Comparison of ENCODE assay signal across 9 cellular contexts in genomic region chr9:134641173-134641985, GRCh38. TPM values are rescaled to one million over a fixed set of nuclear protein-coding genes. Genes with fewer than 3 reads are reported as not detected.
DNase-seq lines count a peak whose midpoint lies in the region; ATAC-seq and TF ChIP-seq lines count a peak whose summit lies in the region.
"Had no signal": no experiment of that assay in that cellular context is flagged by ENCODE, and none has a peak within 500 bp of the region (broad histone marks: within the 10 kb centered on the region; RNA-seq: fewer than 3 reads in every experiment).

Gene COL5A1 (plus strand): TSS chr9:134641803. CDS start chr9:134642188, 385 bp downstream.

- CTCF ChIA-PET in Caco-2 (lab: Charles Lee) (interaction anchor here (1.8 kb wide), 1 partner anchor 192 kb away, joined by 4 read pairs; no protein-coding TSS in a partner anchor), GM10248 (lab: Yijun Ruan, JAX) (no interaction called here)

- H3K4me3 ChIP-seq in Caco-2 (ENCODE audit: low read depth, low read length): peak within 1 kb of the TSS; percentile 62

- peak; percentile 62 for ATAC-seq in foreskin keratinocyte
- peak; percentile 48 to 80 for ATAC-seq in natural killer cell treated with Interleukin-12 subunit alpha and Interleukin-12 subunit beta and Interleukin-15 and Interleukin-18, amount 100 ng/mL, for 72 hours

- no TSS peak for BruUV-seq in Caco-2 (replicated peaks; lab: Mats Ljungman, UMichigan)

- no peaks in the 10 kb centered on the region for H3K27me3 Mint-ChIP-seq in Caco-2 (ENCODE audit: insufficient read depth, unreplicated experiment)
- H3K27me3 Mint-ChIP-seq in activated T-helper 2 cell treated with anti-CD3 and anti-CD28 coated beads, Interferon-gamma antibody, Interleukin-2, Interleukin-4, amounts not matched to agents 10 μg/mL and 5 μg/mL and 100 μg/mL, durations not matched to agents 14 hours and 24 hours and 36 hours (ENCODE audit: low read depth): peaks cover 15% of the 10 kb centered on the region
- peaks cover 0 to 5% of the 10 kb centered on the region in 2 donors for H3K27me3 Mint-ChIP-seq in natural killer cell treated with Interleukin-12 subunit alpha and Interleukin-12 subunit beta and Interleukin-15 and Interleukin-18, amount 100 ng/mL, for 72 hours

- no peaks in the 10 kb centered on the region for H3K9me3 Mint-ChIP-seq in Caco-2 (ENCODE audit: unreplicated experiment)
- H3K9me3 Mint-ChIP-seq in activated T-helper 2 cell treated with anti-CD3 and anti-CD28 coated beads, Interferon-gamma antibody, Interleukin-2, Interleukin-4, amounts not matched to agents 10 μg/mL and 5 μg/mL and 100 μg/mL, durations not matched to agents 14 hours and 24 hours and 36 hours: no peaks in the 10 kb centered on the region
- H3K9me3 Mint-ChIP-seq in natural killer cell treated with Interleukin-12 subunit alpha and Interleukin-12 subunit beta and Interleukin-15 and Interleukin-18, amount 100 ng/mL, for 72 hours: no peaks in the 10 kb centered on the region

- intact Hi-C loops in Caco-2 (cut with micrococcal nuclease; ENCODE audit: unreplicated experiment): loop anchor here (5.0 to 10.0 kb wide), 2 partner anchors 39 to 97 kb away; no protein-coding TSS in a partner anchor
- intact Hi-C loops in activated T-helper 2 cell treated with anti-CD3 and anti-CD28 coated beads, Interferon-gamma antibody, Interleukin-2, Interleukin-4, amounts not matched to agents 10 μg/mL and 5 μg/mL and 100 μg/mL, durations not matched to agents 14 hours and 24 hours and 36 hours (cut with micrococcal nuclease): no loop called here

- H3K36me3 Mint-ChIP-seq in Caco-2 (ENCODE audit: insufficient read depth, unreplicated experiment): no peaks in the 10 kb centered on the region
- no peaks in the 10 kb centered on the region for H3K36me3 Mint-ChIP-seq in activated T-helper 2 cell treated with anti-CD3 and anti-CD28 coated beads, Interferon-gamma antibody, Interleukin-2, Interleukin-4, amounts not matched to agents 10 μg/mL and 5 μg/mL and 100 μg/mL, durations not matched to agents 14 hours and 24 hours and 36 hours (ENCODE audit: low read depth)
- no peaks in the 10 kb centered on the region for H3K36me3 Mint-ChIP-seq in natural killer cell treated with Interleukin-12 subunit alpha and Interleukin-12 subunit beta and Interleukin-15 and Interleukin-18, amount 100 ng/mL, for 72 hours

- POLR2A ChIA-PET in Caco-2 (lab: Charles Lee): no interaction called here
- POLR2A ChIA-PET in GM10248 (lab: Yijun Ruan, JAX): no interaction called here

- DNase-seq in Caco-2 (peak; percentile 90 to 94), NCI-H226 (peak; percentile 94), foreskin keratinocyte (peak; percentile 56 to 76), GM10248 (ENCODE audit: extremely low spot score) (no peak), NCI-H1417 treated with DMSO at 0.1 percent for 48 hours (lab: John Stamatoyannopoulos, UW) (no peak)
- DNase-seq in activated T-helper 2 cell treated with anti-CD3 and anti-CD28 coated beads, Interferon-gamma antibody, Interleukin-2, Interleukin-4, amounts not matched to agents 10 μg/mL and 5 μg/mL and 100 μg/mL, durations not matched to agents 14 hours and 24 hours and 36 hours (ENCODE audit: low spot score): peak; percentile 10
- no peak for DNase-seq in natural killer cell treated with Interleukin-12 subunit alpha and Interleukin-12 subunit beta and Interleukin-15 and Interleukin-18, amount 100 ng/mL, for 72 hours (ENCODE audit: low spot score)
- DNase-seq in stimulated activated naive CD4-positive, alpha-beta T cell (lab: John Stamatoyannopoulos, UW): peak; percentile 3 to 53 (median 22)

- H3K27ac Mint-ChIP-seq in Caco-2 (ENCODE audit: unreplicated experiment): peak within 1 kb of the TSS; percentile 32
- H3K27ac Mint-ChIP-seq in activated T-helper 2 cell treated with anti-CD3 and anti-CD28 coated beads, Interferon-gamma antibody, Interleukin-2, Interleukin-4, amounts not matched to agents 10 μg/mL and 5 μg/mL and 100 μg/mL, durations not matched to agents 14 hours and 24 hours and 36 hours: no peak within 1 kb of the TSS
- H3K27ac Mint-ChIP-seq in natural killer cell treated with Interleukin-12 subunit alpha and Interleukin-12 subunit beta and Interleukin-15 and Interleukin-18, amount 100 ng/mL, for 72 hours: no peak within 1 kb of the TSS

- H3K27me3 ChIP-seq in Caco-2 (replicated peaks; ENCODE audit: control insufficient read depth, insufficient read depth, low read length) (no peaks in the 10 kb centered on the region), foreskin keratinocyte (no peaks in the 10 kb centered on the region)

- peak within 1 kb of the TSS; percentile 82 for H3K4me3 Mint-ChIP-seq in Caco-2 (ENCODE audit: unreplicated experiment)
- H3K4me3 Mint-ChIP-seq in activated T-helper 2 cell treated with anti-CD3 and anti-CD28 coated beads, Interferon-gamma antibody, Interleukin-2, Interleukin-4, amounts not matched to agents 10 μg/mL and 5 μg/mL and 100 μg/mL, durations not matched to agents 14 hours and 24 hours and 36 hours (ENCODE audit: low read depth): no peak within 1 kb of the TSS
- no peak within 1 kb of the TSS for H3K4me3 Mint-ChIP-seq in natural killer cell treated with Interleukin-12 subunit alpha and Interleukin-12 subunit beta and Interleukin-15 and Interleukin-18, amount 100 ng/mL, for 72 hours

- peaks cover 4% of the 10 kb centered on the region for H3K4me1 Mint-ChIP-seq in Caco-2 (ENCODE audit: low read depth, unreplicated experiment)
- H3K4me1 Mint-ChIP-seq in activated T-helper 2 cell treated with anti-CD3 and anti-CD28 coated beads, Interferon-gamma antibody, Interleukin-2, Interleukin-4, amounts not matched to agents 10 μg/mL and 5 μg/mL and 100 μg/mL, durations not matched to agents 14 hours and 24 hours and 36 hours (ENCODE audit: low read depth): no peaks in the 10 kb centered on the region
- no peaks in the 10 kb centered on the region for H3K4me1 Mint-ChIP-seq in natural killer cell treated with Interleukin-12 subunit alpha and Interleukin-12 subunit beta and Interleukin-15 and Interleukin-18, amount 100 ng/mL, for 72 hours (ENCODE audit: low read depth in 2 of 2)

- H3K4me1 ChIP-seq in Caco-2: peaks cover 10% of the 10 kb centered on the region
- peaks cover 11% of the 10 kb centered on the region for H3K4me1 ChIP-seq in foreskin keratinocyte

- no peak within 1 kb of the TSS for H3K27ac ChIP-seq in foreskin keratinocyte
- H3K27ac ChIP-seq: HL-60 had no signal

- TF ChIP-seq CTCF in Caco-2 (IDR thresholded peaks at IDR 0.05; ENCODE audit: insufficient read depth in 1 of 2, low read depth in 1 of 2, low read length in 1 of 2, severe bottlenecking in 1 of 2, unreplicated experiment in 1 of 2) (peak in 1 of 2 experiments; percentile 21), foreskin keratinocyte (conservative IDR thresholded peaks at IDR 0.05) (peak; percentile 7), GM10248 (IDR thresholded peaks at IDR 0.05; ENCODE audit: control extremely low read depth, extremely low read depth, low read depth, missing control alignments) (no peak)

- H3K9me3 ChIP-seq in Caco-2: no peaks in the 10 kb centered on the region

- no peaks in the 10 kb centered on the region for H3K36me3 ChIP-seq in Caco-2 (ENCODE audit: control insufficient read depth, insufficient read depth, low read length)

RNA-seq across cellular contexts. Expression of gene COL5A1, which starts in this region (rescaled TPM):
- total RNA-seq in Caco-2 (2022) (4.8 and 5.7 TPM in 2 replicates), foreskin keratinocyte (4.8 and 14.7 TPM in 2 replicates)
- total RNA-seq in activated T-helper 2 cell treated with anti-CD3 and anti-CD28 coated beads, Interferon-gamma antibody, Interleukin-2, Interleukin-4, amounts not matched to agents 10 μg/mL and 5 μg/mL and 100 μg/mL, durations not matched to agents 14 hours and 24 hours and 36 hours: 0.11 TPM in 1 of 2 replicates, not detected in the other
- polyA plus RNA-seq in foreskin keratinocyte: 2.9 and 6.2 TPM in 2 replicates
- not detected for total RNA-seq in natural killer cell treated with Interleukin-12 subunit alpha and Interleukin-12 subunit beta and Interleukin-15 and Interleukin-18, amount 100 ng/mL, for 72 hours

Comparison
In these comparisons a context has a peak if more than half of its experiments do, and no peak if none do; other contexts are left out.
1. Peak in DNase-seq in activated T-helper 2 cell treated with anti-CD3 and anti-CD28 coated beads, Interferon-gamma antibody, Interleukin-2, Interleukin-4, amounts not matched to agents 10 μg/mL and 5 μg/mL and 100 μg/mL, durations not matched to agents 14 hours and 24 hours and 36 hours; RNA of the gene not detected or under 1 TPM.
2. Peak in ATAC-seq in natural killer cell treated with Interleukin-12 subunit alpha and Interleukin-12 subunit beta and Interleukin-15 and Interleukin-18, amount 100 ng/mL, for 72 hours; RNA of the gene not detected or under 1 TPM.
3. DNase-seq: peak in Caco-2 (2 of 2), NCI-H226 (single experiment), foreskin keratinocyte (2 of 2) and stimulated activated naive CD4-positive, alpha-beta T cell (6 of 6); none in natural killer cell treated with Interleukin-12 subunit alpha and Interleukin-12 subunit beta and Interleukin-15 and Interleukin-18, amount 100 ng/mL, for 72 hours (single experiment), GM10248 (single experiment) and NCI-H1417 treated with DMSO at 0.1 percent for 48 hours (single experiment).